ENCODE assay signal across 10 cellular contexts in the genomic region with DNA sequence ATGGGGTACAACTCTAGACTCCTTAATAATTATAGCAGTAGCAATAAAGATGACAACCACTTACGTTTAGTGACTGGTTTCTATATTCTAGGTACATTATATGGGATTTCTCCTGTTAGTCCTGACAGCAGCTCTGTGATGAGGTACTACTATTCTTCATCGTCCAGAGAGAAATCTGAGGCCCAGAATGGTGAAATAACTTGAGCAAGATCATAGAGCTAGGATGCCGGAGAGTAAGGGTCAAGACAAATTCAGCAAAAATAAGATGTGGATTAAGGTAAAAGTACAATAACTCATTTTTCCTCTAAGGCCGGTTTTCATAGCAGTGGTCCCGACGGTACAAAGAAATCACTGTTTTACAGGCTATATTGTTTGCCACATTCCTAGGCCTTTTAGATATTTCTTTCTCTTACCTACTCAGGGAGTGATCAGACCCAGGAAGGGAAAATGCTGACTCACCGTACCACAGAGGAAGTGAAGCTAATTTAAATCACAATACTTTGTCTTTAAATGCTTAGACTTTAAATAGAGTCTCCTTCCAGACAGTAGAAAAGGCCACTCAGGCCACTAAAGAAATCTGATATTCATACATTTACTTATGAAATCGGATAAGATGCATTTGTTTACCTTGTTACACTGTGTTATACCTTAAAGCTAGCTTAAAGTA.
DNase-seq lines count a peak whose midpoint lies in the region; TF ChIP-seq lines count a peak whose summit lies in the region.
"Had no signal": no experiment of that assay in that cellular context is flagged by ENCODE, and none has a peak within 500 bp of the region (broad histone marks: within the 10 kb centered on the region; RNA-seq: fewer than 3 reads in every experiment).

No MANE protein-coding gene starts in this region.

- H3K4me3 ChIP-seq in mammary epithelial cell (replicated peaks in 1 of 3; ENCODE audit: insufficient read depth in 1 of 3, low read depth in 2 of 3, low read length in 3 of 3) (no peak overlapping the region), neuron (ENCODE audit: low read length) (no peak overlapping the region)
- H3K4me3 ChIP-seq: left ventricle myocardium inferior, pancreas had no signal

- H3K79me2 ChIP-seq in mammary epithelial cell (ENCODE audit: insufficient read depth, low read length) = no peaks in the 10 kb centered on the region

- no TSS peak for BruUV-seq in mammary epithelial cell (replicated peaks; lab: Mats Ljungman, UMichigan)

- dilution Hi-C loops in mammary epithelial cell (cut with HindIII; ENCODE audit: low sequenced_read_pairs) = no loop called here

- no peak for TF ChIP-seq CTCF in mammary epithelial cell (conservative IDR thresholded peaks at IDR 0.05 in 1 of 2, IDR thresholded peaks at IDR 0.05 in 1 of 2; ENCODE audit: extremely low read depth in 1 of 2, insufficient read depth in 1 of 2, low read depth in 1 of 2, low read length in 2 of 2)

- in situ Hi-C loops in mammary epithelial cell (cut with MboI; ENCODE audit: low sequenced_read_pairs in 2 of 2) = no loop called here

- DNase-seq in HS-5 (ENCODE audit: low read depth) = peak; percentile 2
- DNase-seq in NOMO-1 (lab: John Stamatoyannopoulos, UW; ENCODE audit: unreplicated experiment in 2 of 2) = peak; percentile 12 to 43
- DNase-seq in mammary epithelial cell = no peak
- DNase-seq in activated T-cell treated with anti-CD3 and anti-CD28 coated beads, Interleukin-2, amount 50 U/mL, for 1 hour = no peak
- DNase-seq in NCI-H2171 (lab: John Stamatoyannopoulos, UW) = no peak
- no peak for DNase-seq in NCI-H524 (lab: John Stamatoyannopoulos, UW)
- DNase-seq: left ventricle myocardium inferior; pancreas; stimulated activated naive CD4-positive, alpha-beta T cell treated with Interleukin-2 at 50 U/mL for 16 hours had no signal

- H3K9me3 ChIP-seq in mammary epithelial cell (replicated peaks; ENCODE audit: insufficient read depth, low read length) (no peaks in the 10 kb centered on the region), neuron (ENCODE audit: low read length) (no peaks in the 10 kb centered on the region)
- H3K9me3 ChIP-seq: pancreas had no signal

- H3K27me3 ChIP-seq in mammary epithelial cell (ENCODE audit: insufficient read depth, low read length) (no peaks in the 10 kb centered on the region), neuron (ENCODE audit: insufficient read depth, low read length) (no peaks in the 10 kb centered on the region)
- H3K27me3 ChIP-seq: pancreas had no signal

- intact Hi-C loops in mammary epithelial cell (cut with micrococcal nuclease) = no loop called here

- no peak overlapping the region for H3K9ac ChIP-seq in mammary epithelial cell (ENCODE audit: insufficient read depth, low read length)

- H4K20me1 ChIP-seq in mammary epithelial cell (ENCODE audit: insufficient read depth, low read length) = no peaks in the 10 kb centered on the region

- no peaks in the 10 kb centered on the region for H3K4me1 ChIP-seq in mammary epithelial cell (ENCODE audit: insufficient read depth, low read length)
- peaks cover 21% of the 10 kb centered on the region for H3K4me1 ChIP-seq in neuron (ENCODE audit: insufficient read depth, low read length)
- H3K4me1 ChIP-seq: left ventricle myocardium inferior, pancreas had no signal

- CTCF ChIA-PET in mammary epithelial cell (lab: Charles Lee; ENCODE audit: low non-redundant PET) = no interaction called here

- no peaks in the 10 kb centered on the region for H3K36me3 ChIP-seq in mammary epithelial cell (ENCODE audit: insufficient read depth, low read length)
- no peaks in the 10 kb centered on the region for H3K36me3 ChIP-seq in neuron (ENCODE audit: insufficient read depth, low read length)
- H3K36me3 ChIP-seq: left ventricle myocardium inferior, pancreas had no signal

- H2AFZ ChIP-seq in mammary epithelial cell (ENCODE audit: low read depth, low read length) (peak overlapping the region; percentile 36), neuron (ENCODE audit: low read depth, low read length) (peak overlapping the region; percentile 10)

- H3K27ac ChIP-seq in mammary epithelial cell (ENCODE audit: insufficient read depth, low read depth, low read length) = no peak overlapping the region
- H3K27ac ChIP-seq: left ventricle myocardium inferior, pancreas had no signal

- H3K4me2 ChIP-seq in mammary epithelial cell (ENCODE audit: insufficient read depth, low read depth, low read length) = no peak overlapping the region

- WGBS in mammary epithelial cell (ENCODE audit: low coverage, missing lambda C conversion rate) = 71% methylated on average over 8 of the region's 8 CpGs

Comparison
In these comparisons a context has a peak if more than half of its experiments do, and no peak if none do; other contexts are left out.
1. DNase-seq: peak in HS-5 (single experiment) and NOMO-1 (2 of 2); none in mammary epithelial cell (single experiment), activated T-cell treated with anti-CD3 and anti-CD28 coated beads, Interleukin-2, amount 50 U/mL, for 1 hour (single experiment), NCI-H2171 (single experiment) and NCI-H524 (0 of 2).